In genomic region chr9:127876026-127876763, GRCh38 we compare ENCODE assay signal across 7 cellular contexts. TPM values are rescaled to one million over a fixed set of nuclear protein-coding genes. Genes with fewer than 3 reads are reported as not detected.
A peak's percentile ranks its signal among the peaks of the same experiment; 100 is the strongest.
DNase-seq lines count a peak whose midpoint lies in the region; ATAC-seq and TF ChIP-seq lines count a peak whose summit lies in the region.
"Had no signal": no experiment of that assay in that cellular context is flagged by ENCODE, and none has a peak within 500 bp of the region (broad histone marks: within the 10 kb centered on the region; RNA-seq: fewer than 3 reads in every experiment).

No MANE protein-coding gene starts in this region.

- no peaks in the 10 kb centered on the region for H3K27me3 Mint-ChIP-seq in type B pancreatic cell
- H3K27me3 Mint-ChIP-seq: B cell had no signal

- H3K4me3 ChIP-seq in heart left ventricle = peak overlapping the region; percentile 55 to 94 (median 66)
- H3K4me3 ChIP-seq in lower lobe of right lung = peak overlapping the region; percentile 67

- peak overlapping the region; percentile 89 for H3K4me3 Mint-ChIP-seq in type B pancreatic cell

- H3K4me1 ChIP-seq in heart left ventricle (peaks cover 3 to 58% (median 40%) of the 10 kb centered on the region in 12 donors), lower lobe of right lung (peaks cover 54% of the 10 kb centered on the region)

- no peak overlapping the region for H3K27ac Mint-ChIP-seq in type B pancreatic cell

- H3K36me3 ChIP-seq in heart left ventricle (peaks cover 0 to 24% (median 18%) of the 10 kb centered on the region in 9 donors), lower lobe of right lung (peaks cover 19% of the 10 kb centered on the region)

- H3K4me1 Mint-ChIP-seq in type B pancreatic cell (ENCODE audit: unreplicated experiment) = peaks cover 15% of the 10 kb centered on the region

- no peaks in the 10 kb centered on the region for H3K9me3 Mint-ChIP-seq in type B pancreatic cell

- peak in 2 of 4 donors; percentile 1 to 7 for ATAC-seq in heart left ventricle
- peak; percentile 63 to 64 for ATAC-seq in lower lobe of right lung

- peak in 3 of 5 donors; percentile 21 to 55 (median 44) for DNase-seq in heart left ventricle
- DNase-seq in cardiac septum (ENCODE audit: low spot score) = no peak
- DNase-seq in lower lobe of right lung = peak; percentile 77
- DNase-seq in type B pancreatic cell (ENCODE audit: extremely low spot score, unreplicated experiment) = no peak
- no peak for DNase-seq in NCI-H1048 (lab: John Stamatoyannopoulos, UW)
- no peak for DNase-seq in NCI-H82 treated with DMSO at 0.1 percent for 48 hours (lab: John Stamatoyannopoulos, UW; ENCODE audit: unreplicated experiment)

- H3K36me3 Mint-ChIP-seq in type B pancreatic cell = no peaks in the 10 kb centered on the region

- TF ChIP-seq CTCF in heart left ventricle (IDR thresholded peaks at IDR 0.05) = no peak
- TF ChIP-seq CTCF in lower lobe of right lung (IDR thresholded peaks at IDR 0.05) = no peak
- TF ChIP-seq CTCF in type B pancreatic cell (conservative IDR thresholded peaks at IDR 0.05) = no peak

- peak overlapping the region; percentile 27 to 98 (median 92) for H3K27ac ChIP-seq in heart left ventricle
- H3K27ac ChIP-seq in lower lobe of right lung = peak overlapping the region; percentile 78

- no peak for TF ChIP-seq POLR2A in heart left ventricle (IDR thresholded peaks at IDR 0.05)

- intact Hi-C loops in heart left ventricle (cut with DNase I) = loop anchor here in 1 of 10 donors (5.0 kb wide), 1 partner anchor 74 kb away; the partner anchor contains the start of gene FPGS
- intact Hi-C loops in cardiac septum (cut with DNase I) = loop anchor here (2.0 to 5.0 kb wide), 2 partner anchors 21 to 41 kb away; partner anchors contain the start of gene ST6GALNAC4
- intact Hi-C loops in lower lobe of right lung (cut with DNase I) = no loop called here

- no peaks in the 10 kb centered on the region for H3K27me3 ChIP-seq in heart left ventricle
- no peaks in the 10 kb centered on the region for H3K27me3 ChIP-seq in lower lobe of right lung (ENCODE audit: low read depth)

- H3K9me3 ChIP-seq in heart left ventricle (no peaks in the 10 kb centered on the region), lower lobe of right lung (no peaks in the 10 kb centered on the region)

- 44 to 60% (median 54%) methylated on average over 6 to 14 of the region's 14 CpGs for WGBS in heart left ventricle, 4 donors

RNA-seq across cellular contexts. Expression of gene AK1, which starts 1.3 kb away (rescaled TPM):
- total RNA-seq in heart left ventricle = 100 to 1,000 TPM; 415 to 810 (median 586) TPM
- 1,000 to 10,000 TPM in 1 of 2 donors, 100 to 1,000 TPM in 1; 312 to 1,060 TPM for polyA plus RNA-seq in heart left ventricle
- 484 TPM for total RNA-seq in cardiac septum
- total RNA-seq in lower lobe of right lung = 185 TPM
- 35.2 and 59.8 TPM in 2 replicates for total RNA-seq in type B pancreatic cell (ENCODE audit: low replicate concordance)

RNA-seq across cellular contexts. Expression of gene ENG, which starts 21.7 kb away (rescaled TPM):
- 100 to 1,000 TPM; 116 to 252 (median 133) TPM for total RNA-seq in heart left ventricle
- polyA plus RNA-seq in heart left ventricle = 100 to 1,000 TPM; 156 to 245 TPM
- total RNA-seq in cardiac septum = 244 TPM
- 323 TPM for total RNA-seq in lower lobe of right lung
- total RNA-seq in type B pancreatic cell (ENCODE audit: low replicate concordance) = 0.86 and 1.6 TPM in 2 replicates

RNA-seq across cellular contexts. Expression of gene ST6GALNAC6, which starts 23.2 kb away (rescaled TPM):
- total RNA-seq in heart left ventricle (10 to 100 TPM; 28.4 to 75.9 (median 45.6) TPM), cardiac septum (49.4 TPM), lower lobe of right lung (82.0 TPM), type B pancreatic cell (ENCODE audit: low replicate concordance) (19.8 and 32.6 TPM in 2 replicates)
- polyA plus RNA-seq in heart left ventricle = 10 to 100 TPM; 35.7 to 37.5 TPM

RNA-seq across cellular contexts. Expression of gene ST6GALNAC4, which starts 40.6 kb away (rescaled TPM):
- total RNA-seq in heart left ventricle (10 to 100 TPM; 28.3 to 66.1 (median 42.6) TPM), cardiac septum (48.1 TPM), lower lobe of right lung (45.6 TPM), type B pancreatic cell (ENCODE audit: low replicate concordance) (11.9 and 17.5 TPM in 2 replicates)
- 10 to 100 TPM; 17.0 to 72.0 TPM for polyA plus RNA-seq in heart left ventricle

RNA-seq across cellular contexts. Expression of gene PIP5KL1, which starts 54.4 kb away (rescaled TPM):
- total RNA-seq in heart left ventricle = under 1 TPM in 7 of 9 donors, not detected in 2; 0.33 to 0.77 (median 0.51) TPM
- polyA plus RNA-seq in heart left ventricle = under 1 TPM; 0.12 to 0.15 TPM
- 0.57 TPM for total RNA-seq in cardiac septum
- total RNA-seq in lower lobe of right lung = 11.5 TPM
- total RNA-seq in type B pancreatic cell (ENCODE audit: low replicate concordance) = 5.8 and 9.4 TPM in 2 replicates

Comparison
In these comparisons a context has a peak if more than half of its experiments do, and no peak if none do; other contexts are left out.
1. DNase-seq: peak in heart left ventricle (3 of 5) and lower lobe of right lung (single experiment); none in cardiac septum (single experiment), type B pancreatic cell (single experiment), NCI-H1048 (single experiment) and NCI-H82 treated with DMSO at 0.1 percent for 48 hours (single experiment).
2. RNA of gene ENG, which starts 21.7 kb away (total RNA-seq): 323 TPM in lower lobe of right lung (single experiment), 244 TPM in cardiac septum (single experiment) and 116 to 252 TPM in heart left ventricle; 0.86 to 1.6 TPM in type B pancreatic cell; every median in the first group is over 10 times any median in the second.